23 cellular contexts compared by ENCODE assay signal in genomic region chr4:84862064-84862463, GRCh38.
"Had no signal": no experiment of that assay in that cellular context is flagged by ENCODE, and none has a peak within 500 bp of the region (broad histone marks: within the 10 kb centered on the region; RNA-seq: fewer than 3 reads in every experiment).

No MANE protein-coding gene starts in this region.

- H3K36me3 ChIP-seq: colonic mucosa, neural progenitor cell had no signal

- H3K9me3 ChIP-seq: colonic mucosa, esophagus squamous epithelium, heart right ventricle, lower lobe of right lung, psoas muscle, sigmoid colon, stomach, testis, tibial nerve, vagina had no signal

- ATAC-seq: heart right ventricle; left cardiac atrium; left ventricle myocardium superior; psoas muscle; right cardiac atrium; stimulated activated effector memory CD8-positive, alpha-beta T cell treated with anti-CD3 and anti-CD28 coated beads, Interleukin-12 subunit alpha, Interleukin-12 subunit beta, amount 100 ng/mL, for 72 hours had no signal

- H3K27me3 ChIP-seq: colonic mucosa, esophagus squamous epithelium, heart right ventricle, neural progenitor cell, sigmoid colon, stomach, testis, tibial nerve, vagina had no signal

- DNase-seq: colonic mucosa; effector memory CD4-positive, alpha-beta T cell; erythroblast; esophagus squamous epithelium; foreskin melanocyte; glutamatergic neuron; heart right ventricle; hippocampal formation; left cardiac atrium; left ventricle myocardium superior; lower lobe of right lung; psoas muscle; right cardiac atrium; sigmoid colon; stimulated activated CD4-positive, alpha-beta T cell treated with anti-CD3 and anti-CD28 coated beads, Interleukin-2, amount 100 ng/mL, for 24 hours; stimulated activated CD4-positive, alpha-beta T cell treated with anti-CD3 and anti-CD28 coated beads, Interleukin-4, amount 100 ng/mL, for 24 hours; stimulated activated naive CD4-positive, alpha-beta T cell treated with Interleukin-2 at 50 U/mL for 16 hours; stomach; testis had no signal

- H3K4me3 ChIP-seq: colonic mucosa, esophagus squamous epithelium, heart right ventricle, lower lobe of right lung, neural progenitor cell, psoas muscle, sigmoid colon, stomach, testis, tibial nerve, vagina had no signal

- H3K27ac ChIP-seq: colonic mucosa, esophagus squamous epithelium, heart right ventricle, lower lobe of right lung, neural progenitor cell, psoas muscle, sigmoid colon, stomach, testis, tibial nerve, vagina had no signal

- H3K4me1 ChIP-seq: colonic mucosa, esophagus squamous epithelium, lower lobe of right lung, vagina had no signal
